In genomic region chr3:76643620-76644019, GRCh38 we compare ENCODE assay signal across 23 cellular contexts.
"Had no signal": no experiment of that assay in that cellular context is flagged by ENCODE, and none has a peak within 500 bp of the region (broad histone marks: within the 10 kb centered on the region; RNA-seq: fewer than 3 reads in every experiment).

No MANE protein-coding gene starts in this region.

- H3K27me3 ChIP-seq: dorsolateral prefrontal cortex, ovary, spleen, testis, tibial artery had no signal

- H3K4me1 ChIP-seq: lower lobe of right lung, psoas muscle, spleen, testis, tibial artery had no signal

- H3K36me3 ChIP-seq: lower lobe of right lung, ovary, spleen, tibial artery had no signal

- DNase-seq: dorsolateral prefrontal cortex; effector CD4-positive, alpha-beta T cell; hypothalamus; immature natural killer cell; islet precursor cell; kidney glomerular epithelial cell; left colon; left ventricle myocardium superior; lower lobe of right lung; natural killer cell; occipital lobe; ovary; posterior cingulate gyrus; psoas muscle; right cardiac atrium; spleen; stimulated activated CD4-positive, alpha-beta T cell treated with anti-CD3 and anti-CD28 coated beads, Interleukin-4, amount 100 ng/mL, for 4 hours; stimulated activated naive CD8-positive, alpha-beta T cell treated with anti-CD3 and anti-CD28 coated beads, Interleukin-15, Interleukin-2, amounts not matched to agents 100 U/mL and 50 U/mL, for 24 hours; substantia nigra; testis; tibial artery had no signal

- ATAC-seq: left colon; left ventricle myocardium superior; lower lobe of right lung; natural killer cell; psoas muscle; right cardiac atrium; stimulated activated memory B cell treated with anti-CD40 and anti-IgM and Interleukin-4, amounts not matched to agents 10 μg/mL and 1 μg/mL and 100 μg/mL, for 72 hours; stimulated activated naive CD8-positive, alpha-beta T cell treated with anti-CD3 and anti-CD28 coated beads, Interleukin-15, Interleukin-2, amounts not matched to agents 100 U/mL and 50 U/mL, for 24 hours had no signal

- H3K4me3 ChIP-seq: dorsolateral prefrontal cortex, lower lobe of right lung, ovary, psoas muscle, skin epidermis, spleen, testis, tibial artery had no signal

- H3K27ac ChIP-seq: dorsolateral prefrontal cortex, lower lobe of right lung, ovary, psoas muscle, skin epidermis, spleen, testis, tibial artery had no signal

- H3K9me3 ChIP-seq: lower lobe of right lung, ovary, psoas muscle, testis, tibial artery had no signal
